8 cellular contexts compared by ENCODE assay signal in the genomic region with DNA sequence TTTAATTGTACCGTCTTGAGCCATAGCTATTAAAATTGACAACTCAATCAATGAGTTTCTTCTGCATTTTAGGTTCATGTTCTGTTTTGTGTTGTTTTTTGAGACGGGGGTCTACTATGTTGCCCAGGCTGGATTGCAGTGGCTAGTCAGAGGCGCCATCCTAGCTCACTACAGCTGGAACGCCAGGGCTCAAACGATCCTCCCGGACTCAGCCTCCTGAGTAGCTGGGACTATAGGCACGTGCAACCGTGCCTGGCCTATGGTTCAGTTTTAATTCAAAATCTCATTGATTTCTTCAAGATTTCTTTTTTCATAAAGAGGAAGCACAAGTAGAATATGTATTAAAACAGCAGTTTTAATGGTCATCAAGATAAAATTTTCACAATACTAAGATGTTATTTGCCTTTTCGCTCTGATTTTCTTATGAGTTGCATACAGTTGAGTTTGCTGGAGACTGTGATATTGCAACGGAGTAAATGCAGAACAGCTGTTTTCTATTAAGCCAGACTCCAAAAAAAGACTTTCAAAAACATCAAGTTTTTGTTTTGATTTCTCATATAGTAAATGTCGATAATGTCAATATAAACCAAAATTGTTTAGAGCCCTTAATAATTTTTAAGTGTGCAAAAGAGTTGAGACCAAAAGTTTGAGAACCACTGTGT. TPM values are rescaled to one million over a fixed set of nuclear protein-coding genes. Genes with fewer than 3 reads are reported as not detected.
DNase-seq lines count a peak whose midpoint lies in the region; ATAC-seq and TF ChIP-seq lines count a peak whose summit lies in the region.

No MANE protein-coding gene starts in this region.

- H3K9me3 ChIP-seq in T-helper 17 cell (ENCODE audit: control insufficient read depth, low read length, poor library complexity, severe bottlenecking) (no peaks in the 10 kb centered on the region), iPS DF 6.9 (ENCODE audit: control insufficient read depth, insufficient read depth, low read length) (no peaks in the 10 kb centered on the region), testis (no peaks in the 10 kb centered on the region)

- no CpG with 5 or more reads among the region's 11 CpGs for WGBS in iPS DF 6.9 (ENCODE audit: insufficient coverage, insufficient read length)
- 16% methylated on average over 11 of the region's 11 CpGs for WGBS in testis, 2 donors

- H3K4me3 Mint-ChIP-seq in activated CD4-positive, alpha-beta T cell treated with anti-CD3 and anti-CD28 coated beads, Interleukin-2, amount 10 ng/mL, durations not matched to agents 24 days and 14 days = peak overlapping the region; percentile 93
- H3K4me3 Mint-ChIP-seq in T-helper 17 cell = peak overlapping the region; percentile 98

- TF ChIP-seq POLR2A in testis (IDR thresholded peaks at IDR 0.05) = no peak

- peaks cover 35% of the 10 kb centered on the region for H3K4me1 Mint-ChIP-seq in activated CD4-positive, alpha-beta T cell treated with anti-CD3 and anti-CD28 coated beads, Interleukin-2, amount 10 ng/mL, durations not matched to agents 24 days and 14 days
- peaks cover 51% of the 10 kb centered on the region for H3K4me1 Mint-ChIP-seq in T-helper 17 cell

- intact Hi-C loops in activated CD4-positive, alpha-beta T cell treated with anti-CD3 and anti-CD28 coated beads, Interleukin-2, amount 10 ng/mL, durations not matched to agents 24 days and 14 days (cut with micrococcal nuclease) = loop anchor here (1.0 to 5.0 kb wide), 3 partner anchors 33 to 252 kb away; partner anchors contain the start of genes LYAR and ZBTB49
- intact Hi-C loops in testis (cut with DNase I; ENCODE audit: low total_unique reads) = no loop called here

- no peaks in the 10 kb centered on the region for H3K27me3 ChIP-seq in iPS DF 6.9 (ENCODE audit: control insufficient read depth, insufficient read depth, low read length)
- H3K27me3 ChIP-seq in testis = no peaks in the 10 kb centered on the region

- H3K36me3 ChIP-seq in iPS DF 6.9 (ENCODE audit: control insufficient read depth, insufficient read depth, low read length) (no peaks in the 10 kb centered on the region; the same call in 1 of the 2 replicates), testis (ENCODE audit: low read depth, missing control alignments) (no peaks in the 10 kb centered on the region)

- peak overlapping the region; percentile 93 for H3K27ac Mint-ChIP-seq in activated CD4-positive, alpha-beta T cell treated with anti-CD3 and anti-CD28 coated beads, Interleukin-2, amount 10 ng/mL, durations not matched to agents 24 days and 14 days
- H3K27ac Mint-ChIP-seq in T-helper 17 cell = peak overlapping the region; percentile 96

- no peaks in the 10 kb centered on the region for H3K9me3 Mint-ChIP-seq in activated CD4-positive, alpha-beta T cell treated with anti-CD3 and anti-CD28 coated beads, Interleukin-2, amount 10 ng/mL, durations not matched to agents 24 days and 14 days

- H3K4me3 ChIP-seq in iPS DF 6.9 (ENCODE audit: low read length) (peak overlapping the region; percentile 70; the same call in 1 of the 2 replicates), testis (peak overlapping the region; percentile 96)

- ATAC-seq in T-helper 17 cell = no peak

- TF ChIP-seq CTCF in testis (IDR thresholded peaks at IDR 0.05) = no peak

- H3K4me1 ChIP-seq in iPS DF 6.9 (ENCODE audit: control insufficient read depth, insufficient read depth, low read length) (no peaks in the 10 kb centered on the region), testis (peaks cover 16% of the 10 kb centered on the region)

- no peaks in the 10 kb centered on the region for H3K27me3 Mint-ChIP-seq in activated CD4-positive, alpha-beta T cell treated with anti-CD3 and anti-CD28 coated beads, Interleukin-2, amount 10 ng/mL, durations not matched to agents 24 days and 14 days
- H3K27me3 Mint-ChIP-seq in T-helper 17 cell = no peaks in the 10 kb centered on the region

- DNase-seq in activated CD4-positive, alpha-beta T cell treated with anti-CD3 and anti-CD28 coated beads, Interleukin-2, amount 10 ng/mL, durations not matched to agents 24 days and 14 days = no peak
- DNase-seq in activated CD4-positive, alpha-beta T cell treated with anti-CD3 and anti-CD28 coated beads for 1 hour = no peak
- DNase-seq in T-helper 17 cell (no peak), iPS DF 6.9 (ENCODE audit: low read depth, low spot score) (no peak), testis (no peak), NCI-H446 treated with DMSO at 0.1 percent for 48 hours (lab: John Stamatoyannopoulos, UW) (no peak), NCI-H2029 treated with DMSO at 0.1 percent for 48 hours (lab: John Stamatoyannopoulos, UW) (no peak), inferior parietal cortex (ENCODE audit: extremely low spot score) (no peak)

- peaks cover 6% of the 10 kb centered on the region for H3K36me3 Mint-ChIP-seq in activated CD4-positive, alpha-beta T cell treated with anti-CD3 and anti-CD28 coated beads, Interleukin-2, amount 10 ng/mL, durations not matched to agents 24 days and 14 days (ENCODE audit: low read depth)
- H3K36me3 Mint-ChIP-seq in T-helper 17 cell (ENCODE audit: low read depth) = peaks cover 5% of the 10 kb centered on the region

- H3K27ac ChIP-seq in iPS DF 6.9 (ENCODE audit: low read length) (no peak overlapping the region), testis (no peak overlapping the region)

RNA-seq across cellular contexts. Expression of gene STX18, which starts 1.1 kb away (rescaled TPM):
- 28.7 and 35.6 TPM in 2 replicates for total RNA-seq in activated CD4-positive, alpha-beta T cell treated with anti-CD3 and anti-CD28 coated beads, Interleukin-2, amount 10 ng/mL, durations not matched to agents 24 days and 14 days
- total RNA-seq in T-helper 17 cell (10 to 100 TPM; 21.7 to 27.8 TPM), testis (10 to 100 TPM; 53.5 to 55.0 TPM)
- polyA plus RNA-seq in testis (ENCODE audit: insufficient read depth, low read depth, low replicate concordance) = 111 TPM
